In the genomic region with DNA sequence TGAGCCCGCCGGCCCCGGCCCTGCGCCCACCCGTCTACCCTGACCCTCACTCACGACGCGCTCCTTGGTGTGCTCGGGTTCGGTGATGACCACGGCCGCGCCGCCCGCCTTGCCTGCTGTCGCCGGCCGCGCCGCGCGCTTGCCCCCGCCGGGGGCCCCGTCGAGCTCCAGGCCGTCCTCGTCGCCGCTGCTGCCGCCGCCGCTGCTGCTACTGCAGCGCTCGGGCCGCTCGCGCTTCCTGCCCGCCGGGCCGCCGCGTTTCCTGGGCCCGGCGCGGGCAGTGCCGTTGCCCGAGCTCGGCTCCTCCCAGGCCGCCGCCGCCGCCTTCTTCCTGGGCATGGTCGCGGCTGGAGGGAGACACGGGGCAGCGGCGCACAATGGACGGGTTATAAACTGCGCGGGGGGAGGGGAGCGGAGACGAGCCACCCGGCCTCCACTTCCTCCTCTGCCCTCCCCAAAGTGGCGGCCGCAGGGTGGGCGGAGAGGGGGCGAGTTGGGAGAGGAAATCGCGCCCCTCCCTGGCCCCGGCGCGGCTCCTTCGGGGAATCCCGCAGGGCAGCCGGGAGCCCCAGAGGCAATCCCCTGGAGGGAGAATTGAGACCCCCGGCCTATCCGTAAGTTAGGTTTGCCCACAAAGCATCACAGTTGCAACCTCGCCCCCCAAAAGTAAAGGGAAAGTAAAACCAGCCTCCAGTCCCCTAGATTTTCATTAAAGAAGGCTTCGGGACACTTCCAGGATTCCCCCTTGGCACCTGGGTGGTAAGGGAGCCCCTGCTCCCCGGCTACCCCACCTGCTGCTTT, we compare ENCODE assay signal across 1 cellular context.
A peak's percentile ranks its signal among the peaks of the same experiment; 100 is the strongest.
TF ChIP-seq lines count a peak whose summit lies in the region.

No MANE protein-coding gene starts in this region.

TF ChIP-seq in SK-N-SH, 30 proteins besides CTCF, POLR2A, EP300 and RAD21:
- TF ChIP-seq TAF1 (IDR thresholded peaks at IDR 0.05; ENCODE audit: borderline replicate concordance, low read depth, low read length) (peak; percentile 83), FOSL2 (IDR thresholded peaks at IDR 0.05; ENCODE audit: borderline replicate concordance, low read depth) (no peak), CHD2 (IDR thresholded peaks at IDR 0.05; ENCODE audit: low read length, partially characterized antibody) (peak; percentile 47), MXI1 (IDR thresholded peaks at IDR 0.05; ENCODE audit: low read depth, low read length) (0 out of 2 replicates have a peak, but pooled peaks have one; percentile 7), RFX5 (IDR thresholded peaks at IDR 0.05; ENCODE audit: low read length) (no peak), USF1 (IDR thresholded peaks at IDR 0.05; ENCODE audit: borderline replicate concordance, low read depth) (no peak), MAX (IDR thresholded peaks at IDR 0.05; ENCODE audit: low read depth) (peak; percentile 59; the same call in 1 of the 2 replicates), ELF1 (IDR thresholded peaks at IDR 0.05) (0 out of 2 replicates have a peak, but pooled peaks have one; percentile 34), REST (IDR thresholded peaks at IDR 0.05; ENCODE audit: low read depth, low read length) (no peak; the same call in 1 of the 2 replicates), TEAD4 (IDR thresholded peaks at IDR 0.05; ENCODE audit: borderline replicate concordance, insufficient read depth) (no peak), YY1 (IDR thresholded peaks at IDR 0.05; ENCODE audit: low read depth) (peak; percentile 50; the same call in 1 of the 2 replicates), NRF1 (IDR thresholded peaks at IDR 0.05; ENCODE audit: low read depth, low read length) (no peak)
- TF ChIP-seq, protein P1, sequence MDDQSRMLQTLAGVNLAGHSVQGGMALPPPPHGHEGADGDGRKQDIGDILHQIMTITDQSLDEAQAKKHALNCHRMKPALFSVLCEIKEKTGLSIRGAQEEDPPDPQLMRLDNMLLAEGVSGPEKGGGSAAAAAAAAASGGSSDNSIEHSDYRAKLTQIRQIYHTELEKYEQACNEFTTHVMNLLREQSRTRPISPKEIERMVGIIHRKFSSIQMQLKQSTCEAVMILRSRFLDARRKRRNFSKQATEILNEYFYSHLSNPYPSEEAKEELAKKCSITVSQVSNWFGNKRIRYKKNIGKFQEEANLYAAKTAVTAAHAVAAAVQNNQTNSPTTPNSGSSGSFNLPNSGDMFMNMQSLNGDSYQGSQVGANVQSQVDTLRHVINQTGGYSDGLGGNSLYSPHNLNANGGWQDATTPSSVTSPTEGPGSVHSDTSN (IDR thresholded peaks at IDR 0.05): 0 out of 2 replicates have a peak, but pooled peaks have one; percentile 2
- TF ChIP-seq, protein P2, sequence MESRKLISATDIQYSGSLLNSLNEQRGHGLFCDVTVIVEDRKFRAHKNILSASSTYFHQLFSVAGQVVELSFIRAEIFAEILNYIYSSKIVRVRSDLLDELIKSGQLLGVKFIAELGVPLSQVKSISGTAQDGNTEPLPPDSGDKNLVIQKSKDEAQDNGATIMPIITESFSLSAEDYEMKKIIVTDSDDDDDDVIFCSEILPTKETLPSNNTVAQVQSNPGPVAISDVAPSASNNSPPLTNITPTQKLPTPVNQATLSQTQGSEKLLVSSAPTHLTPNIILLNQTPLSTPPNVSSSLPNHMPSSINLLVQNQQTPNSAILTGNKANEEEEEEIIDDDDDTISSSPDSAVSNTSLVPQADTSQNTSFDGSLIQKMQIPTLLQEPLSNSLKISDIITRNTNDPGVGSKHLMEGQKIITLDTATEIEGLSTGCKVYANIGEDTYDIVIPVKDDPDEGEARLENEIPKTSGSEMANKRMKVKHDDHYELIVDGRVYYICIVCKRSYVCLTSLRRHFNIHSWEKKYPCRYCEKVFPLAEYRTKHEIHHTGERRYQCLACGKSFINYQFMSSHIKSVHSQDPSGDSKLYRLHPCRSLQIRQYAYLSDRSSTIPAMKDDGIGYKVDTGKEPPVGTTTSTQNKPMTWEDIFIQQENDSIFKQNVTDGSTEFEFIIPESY (IDR thresholded peaks at IDR 0.05; ENCODE audit: borderline replicate concordance, low read depth): no peak
